ENCODE assay signal across 22 cellular contexts in the genomic region with DNA sequence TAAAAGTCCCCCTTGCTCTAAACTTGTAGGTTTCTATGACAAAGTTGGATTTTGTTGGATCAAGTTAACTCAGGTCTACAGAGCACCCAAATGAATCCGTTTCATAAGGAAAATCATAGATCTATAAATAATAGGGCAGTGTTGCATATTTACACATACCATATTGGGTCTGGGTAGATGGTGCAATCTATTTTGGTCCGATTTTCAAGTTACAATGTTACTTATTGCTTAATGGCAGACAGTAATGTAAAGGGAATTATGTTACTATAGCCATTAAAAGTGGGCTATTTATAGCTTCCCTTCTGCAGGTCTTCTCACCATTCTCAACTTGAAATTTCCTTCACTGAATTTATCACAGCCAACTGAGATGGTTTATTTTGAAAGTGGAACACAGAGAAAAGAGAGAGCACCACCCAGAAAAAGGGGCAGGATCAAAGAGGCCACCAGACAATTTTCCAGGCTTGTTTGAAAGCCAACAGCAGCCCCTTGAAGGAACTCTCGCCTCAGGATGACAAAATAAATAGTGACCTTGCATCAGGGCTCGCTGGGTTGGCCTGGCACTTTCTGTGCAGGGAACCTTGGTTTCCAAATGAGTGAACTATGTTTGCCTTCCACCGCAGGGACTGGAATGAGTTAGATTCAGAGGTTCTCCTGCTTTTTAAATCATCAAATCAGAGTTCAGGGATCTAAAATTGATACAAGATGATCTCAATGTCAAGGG.
DNase-seq lines count a peak whose midpoint lies in the region; ATAC-seq and TF ChIP-seq lines count a peak whose summit lies in the region.
"Had no signal": no experiment of that assay in that cellular context is flagged by ENCODE, and none has a peak within 500 bp of the region (broad histone marks: within the 10 kb centered on the region; RNA-seq: fewer than 3 reads in every experiment).

No MANE protein-coding gene starts in this region.

- TF ChIP-seq CTCF in HCT116 (IDR thresholded peaks at IDR 0.05 in 2 of 3, conservative IDR thresholded peaks at IDR 0.05 in 1 of 3; ENCODE audit: borderline replicate concordance in 1 of 3, insufficient read depth in 1 of 3, low read depth in 2 of 3, low read length in 2 of 3), result no peak
- TF ChIP-seq CTCF in WTC11 (IDR thresholded peaks at IDR 0.05), result no peak
- no peak for TF ChIP-seq CTCF in foreskin keratinocyte (conservative IDR thresholded peaks at IDR 0.05)

- H4K91ac ChIP-seq in neuronal stem cell (ENCODE audit: low read depth, low read length, poor library complexity), result no peak overlapping the region

- no peak overlapping the region for H3K9ac ChIP-seq in HCT116 (ENCODE audit: low read length)
- no peak overlapping the region for H3K9ac ChIP-seq in neuronal stem cell (ENCODE audit: low read depth, low read length, poor library complexity)

- H2AK5ac ChIP-seq in neuronal stem cell (ENCODE audit: low read depth, low read length), result no peak overlapping the region

- no peak overlapping the region for H2BK15ac ChIP-seq in neuronal stem cell (ENCODE audit: low read length)

- no peaks in the 10 kb centered on the region for H3K36me3 Mint-ChIP-seq in WTC11
- no peaks in the 10 kb centered on the region for H3K36me3 Mint-ChIP-seq in activated T-cell treated with anti-CD3 and anti-CD28 coated beads, Interleukin-2, amount 50 U/mL, for 4 hours (ENCODE audit: insufficient read depth)
- H3K36me3 Mint-ChIP-seq: CD8-positive, alpha-beta memory T cell had no signal

- TF ChIP-seq RAD21 in HCT116 (IDR thresholded peaks at IDR 0.05; ENCODE audit: low read depth), result no peak

- H2BK120ac ChIP-seq in neuronal stem cell (ENCODE audit: low read depth, low read length), result no peak overlapping the region

- no peak overlapping the region for H3K4ac ChIP-seq in neuronal stem cell (ENCODE audit: low read length)

- H3K9me3 ChIP-seq in HCT116 (ENCODE audit: control insufficient read depth in 1 of 2, insufficient read depth in 1 of 2, low read depth in 1 of 2, low read length in 2 of 2) (no peaks in the 10 kb centered on the region), neuronal stem cell (replicated peaks in 1 of 2; ENCODE audit: control insufficient read depth in 2 of 2, insufficient read depth in 1 of 2, low read depth in 1 of 2, low read length in 2 of 2) (no peaks in the 10 kb centered on the region)

- no peak overlapping the region for H4K8ac ChIP-seq in neuronal stem cell (ENCODE audit: low read depth, low read length)

- peaks cover 36% of the 10 kb centered on the region for H3K4me1 Mint-ChIP-seq in WTC11
- H3K4me1 Mint-ChIP-seq in activated T-cell treated with anti-CD3 and anti-CD28 coated beads, Interleukin-2, amount 50 U/mL, for 4 hours (ENCODE audit: low read depth), result no peaks in the 10 kb centered on the region
- H3K4me1 Mint-ChIP-seq: CD8-positive, alpha-beta memory T cell had no signal

- H2AFZ ChIP-seq in HCT116 (ENCODE audit: low read depth, low read length, poor library complexity, severe bottlenecking), result peak overlapping the region; percentile 40
- H2AFZ ChIP-seq in neuronal stem cell (ENCODE audit: low read length), result peak overlapping the region; percentile 17

- peaks cover 2% of the 10 kb centered on the region for H3K79me1 ChIP-seq in neuronal stem cell (ENCODE audit: low read depth, low read length)

- H3K9me3 Mint-ChIP-seq in WTC11, result 0 out of 2 replicates have a peak, but pooled peaks cover 3% of the 10 kb centered on the region
- H3K9me3 Mint-ChIP-seq in activated T-cell treated with anti-CD3 and anti-CD28 coated beads, Interleukin-2, amount 50 U/mL, for 4 hours, result no peaks in the 10 kb centered on the region
- H3K9me3 Mint-ChIP-seq: CD8-positive, alpha-beta memory T cell; HFFc6 had no signal

- CTCF ChIA-PET in HCT116 (lab: Charles Lee) (no interaction called here), WTC11 (lab: Charles Lee) (interaction anchor here (0.6 kb wide), 1 partner anchor 96 kb away, joined by 3 read pairs; no protein-coding TSS in a partner anchor)

- H3K27ac ChIP-seq in HCT116 (ENCODE audit: low read depth, low read length), result no peak overlapping the region
- H3K27ac ChIP-seq in foreskin keratinocyte, result peak overlapping the region; percentile 12
- H3K27ac ChIP-seq in neuronal stem cell (replicated peaks; ENCODE audit: low read length), result no peak overlapping the region
- H3K27ac ChIP-seq: HL-60, SK-N-MC had no signal

- RAD21 ChIA-PET in HCT116 (lab: Charles Lee; ENCODE audit: low non-redundant PET in 1 of 2, low total read pairs in 2 of 2, uncharacterized antibody in 2 of 2, unreplicated experiment in 2 of 2), result no interaction called here

- no peak overlapping the region for H3K18ac ChIP-seq in neuronal stem cell (ENCODE audit: low read length)

- H3K27ac Mint-ChIP-seq in WTC11, result no peak overlapping the region
- H3K27ac Mint-ChIP-seq: CD8-positive, alpha-beta memory T cell; HFFc6 had no signal

- H4K20me1 ChIP-seq in HCT116 (ENCODE audit: insufficient read depth), result no peaks in the 10 kb centered on the region

- no peak overlapping the region for H3K4me3 ChIP-seq in HCT116 (replicated peaks in 1 of 2; ENCODE audit: low read depth in 1 of 2, low read length in 2 of 2)
- no peak overlapping the region for H3K4me3 ChIP-seq in neuronal stem cell (ENCODE audit: low read length in 2 of 2)
- H3K4me3 ChIP-seq: SK-N-MC had no signal

- DNase-seq in HCT116 (ENCODE audit: low read depth, low spot score) (no peak), WTC11 (ENCODE audit: low spot score) (no peak), foreskin keratinocyte (no peak), neuronal stem cell (ENCODE audit: low spot score) (no peak), T-helper 9 cell (no peak), SIG-M5 (lab: John Stamatoyannopoulos, UW) (no peak)
- DNase-seq in activated T-cell treated with anti-CD3 and anti-CD28 coated beads, Interleukin-2, amount 50 U/mL, for 4 hours, result no peak
- DNase-seq: AML-193; C1 segment of cervical spinal cord; CD8-positive, alpha-beta memory T cell; DMS53; GDM1; HFFc6; Kasumi-1; NCI-H1694; NCI-H2171; NCI-H524 treated with DMSO at 0.1 percent for 48 hours; RPMI8226; SHP77 had no signal

- intact Hi-C loops in HCT116 (cut with micrococcal nuclease), result no loop called here

- H3K36me3 ChIP-seq in HCT116 (ENCODE audit: control insufficient read depth in 1 of 2, insufficient read depth in 2 of 2, low read length in 2 of 2) (no peaks in the 10 kb centered on the region), neuronal stem cell (replicated peaks in 1 of 2; ENCODE audit: control insufficient read depth in 2 of 2, insufficient read depth in 2 of 2, low read length in 2 of 2) (no peaks in the 10 kb centered on the region)

- no peaks in the 10 kb centered on the region for H3K9me2 ChIP-seq in HCT116 (ENCODE audit: insufficient read depth)

- no peak overlapping the region for H3K4me3 Mint-ChIP-seq in WTC11
- no peak overlapping the region for H3K4me3 Mint-ChIP-seq in activated T-cell treated with anti-CD3 and anti-CD28 coated beads, Interleukin-2, amount 50 U/mL, for 4 hours
- H3K4me3 Mint-ChIP-seq: CD8-positive, alpha-beta memory T cell; HFFc6 had no signal

- no TSS peak for BruUV-seq in HCT116 (replicated peaks; lab: Mats Ljungman, UMichigan)

- peaks cover 12% of the 10 kb centered on the region for H3K27me3 Mint-ChIP-seq in WTC11 (ENCODE audit: low read depth)
- H3K27me3 Mint-ChIP-seq in activated T-cell treated with anti-CD3 and anti-CD28 coated beads, Interleukin-2, amount 50 U/mL, for 4 hours (ENCODE audit: low read depth), result peaks cover 9% of the 10 kb centered on the region

- TF ChIP-seq POLR2A in HCT116 (IDR thresholded peaks at IDR 0.05; ENCODE audit: borderline replicate concordance, extremely low read depth, insufficient read depth, insufficient read length), result no peak

- no peak overlapping the region for H3K23ac ChIP-seq in neuronal stem cell (ENCODE audit: low read depth, low read length, poor library complexity)

- no CpG with 5 or more reads among the region's 5 CpGs for WGBS in neuronal stem cell (ENCODE audit: extremely low coverage in 2 of 2, insufficient read length in 2 of 2, insufficient replicate concordance in 1 of 2), 2 donors

- H2BK5ac ChIP-seq in neuronal stem cell (ENCODE audit: low read length), result no peak overlapping the region

- H3K27me3 ChIP-seq in HCT116 (ENCODE audit: insufficient read depth, low read length) (peaks cover 7% of the 10 kb centered on the region; the same call in 1 of the 2 replicates), foreskin keratinocyte (no peaks in the 10 kb centered on the region), neuronal stem cell (ENCODE audit: control insufficient read depth in 3 of 3, insufficient read depth in 3 of 3, low read depth in 1 of 3, low read length in 3 of 3) (no peaks in the 10 kb centered on the region)

- POLR2A ChIA-PET in HCT116 (lab: Charles Lee), result no interaction called here
- POLR2A ChIA-PET in WTC11 (lab: Charles Lee), result no interaction called here

- no peak for ATAC-seq in HCT116
- no peak for ATAC-seq in WTC11
- ATAC-seq in foreskin keratinocyte, result no peak
- ATAC-seq in HG03439 (IDR thresholded peaks at IDR 0.05; ENCODE audit: unreplicated experiment), result no peak
- ATAC-seq in activated T-cell treated with anti-CD3 and anti-CD28 coated beads, Interleukin-2, amount 50 U/mL, for 4 hours, result no peak

- H2BK12ac ChIP-seq in neuronal stem cell (ENCODE audit: low read length), result no peak overlapping the region

- H3K4me2 ChIP-seq in HCT116 (ENCODE audit: low read length) (no peak overlapping the region), neuronal stem cell (ENCODE audit: insufficient read depth, low read length, poor library complexity, severe bottlenecking) (no peak overlapping the region)

- H3K14ac ChIP-seq in neuronal stem cell (ENCODE audit: low read length), result no peak overlapping the region

- no peaks in the 10 kb centered on the region for H3K79me2 ChIP-seq in HCT116 (ENCODE audit: insufficient read depth, low read length)

- H3K4me1 ChIP-seq in HCT116 (ENCODE audit: control insufficient read depth in 1 of 2, insufficient read depth in 2 of 2, low read length in 2 of 2) (peaks cover 42 to 78% of the 10 kb centered on the region in 2 experiments), foreskin keratinocyte (peaks cover 17% of the 10 kb centered on the region), neuronal stem cell (ENCODE audit: control insufficient read depth in 2 of 2, insufficient read depth in 1 of 2, low read depth in 1 of 2, low read length in 2 of 2) (peaks cover 13 to 20% of the 10 kb centered on the region in 2 donors)

TF ChIP-seq in WTC11, 78 proteins besides CTCF, POLR2A, EP300 and RAD21:
- TF ChIP-seq HMGA2 (CRISPR knock-in tag; IDR thresholded peaks at IDR 0.05) (no peak), GABPB1 (CRISPR knock-in tag; IDR thresholded peaks at IDR 0.05) (peak; percentile 94)
